In the genomic region with DNA sequence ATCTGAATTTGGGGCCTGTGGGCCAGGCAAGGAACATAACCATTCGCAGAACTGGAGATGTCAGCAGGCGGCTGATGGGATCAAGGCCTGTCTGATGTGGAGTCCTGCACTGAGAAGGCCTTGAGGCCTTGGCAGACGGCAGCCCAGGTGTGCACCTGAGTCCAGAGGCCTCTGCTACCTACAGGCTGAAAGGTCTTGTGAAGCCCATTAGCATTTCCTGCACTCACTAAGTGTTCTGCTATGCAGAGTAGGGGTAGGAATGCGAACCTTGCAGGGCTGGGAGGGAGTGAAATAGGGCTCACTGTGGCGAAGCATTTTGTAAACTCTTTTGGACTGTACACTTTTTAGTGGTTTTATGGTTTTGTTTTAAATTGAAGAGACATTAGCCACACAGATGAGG, we compare ENCODE assay signal across 11 cellular contexts. TPM values are rescaled to one million over a fixed set of nuclear protein-coding genes. Genes with fewer than 3 reads are reported as not detected.
DNase-seq lines count a peak whose midpoint lies in the region; ATAC-seq, FAIRE-seq and TF ChIP-seq lines count a peak whose summit lies in the region.
"Had no signal": no experiment of that assay in that cellular context is flagged by ENCODE, and none has a peak within 500 bp of the region (broad histone marks: within the 10 kb centered on the region; RNA-seq: fewer than 3 reads in every experiment).

No MANE protein-coding gene starts in this region.

- H3K4me1 ChIP-seq in endothelial cell of umbilical vein (ENCODE audit: control insufficient read depth, extremely low read depth, insufficient read depth, low read length) (peaks cover 41% of the 10 kb centered on the region), neutrophil (ENCODE audit: control insufficient read depth in 1 of 2, insufficient read depth in 1 of 2, low read depth in 1 of 2, low read length in 1 of 2) (peaks cover 94 to 95% of the 10 kb centered on the region in 2 experiments)

- BruUV-seq in endothelial cell of umbilical vein (replicated peaks; lab: Mats Ljungman, UMichigan) = no TSS peak

- H4K20me1 ChIP-seq in endothelial cell of umbilical vein (replicated peaks; ENCODE audit: control insufficient read depth, extremely low read depth, insufficient read depth, low read length) = no peaks in the 10 kb centered on the region

- H3K9me3 ChIP-seq in AG04450 (ENCODE audit: control insufficient read depth, insufficient read depth, low read length) (no peaks in the 10 kb centered on the region), endothelial cell of umbilical vein (replicated peaks; ENCODE audit: control insufficient read depth, insufficient read depth, low read length) (no peaks in the 10 kb centered on the region), neutrophil (no peaks in the 10 kb centered on the region)

- no peak overlapping the region for H3K9ac ChIP-seq in endothelial cell of umbilical vein (replicated peaks; ENCODE audit: extremely low read depth, insufficient read depth, low read length)

- H3K4me3 ChIP-seq in AG04450 (ENCODE audit: low read depth, low read length) (no peak overlapping the region), endothelial cell of umbilical vein (replicated peaks in 1 of 3; ENCODE audit: insufficient read depth in 1 of 3, low read depth in 1 of 3, low read length in 3 of 3) (no peak overlapping the region), neutrophil (ENCODE audit: low read depth in 1 of 2, low read length in 1 of 2) (no peak overlapping the region)

- intact Hi-C loops in endothelial cell of umbilical vein (cut with micrococcal nuclease) = loop anchor here (1.0 kb wide), 1 partner anchor 48 kb away; a partner anchor contains a TSS

- H2AFZ ChIP-seq in endothelial cell of umbilical vein (ENCODE audit: low read depth, low read length) = peak overlapping the region; percentile 31

- H3K4me2 ChIP-seq in endothelial cell of umbilical vein (ENCODE audit: insufficient read depth, low read length) = peak overlapping the region; percentile 69

- no peak for DNase-seq in AG04450 (ENCODE audit: low read depth, low spot score)
- DNase-seq in NCI-H226 = peak; percentile 35
- DNase-seq in endothelial cell of umbilical vein (ENCODE audit: low read depth, low spot score) = no peak
- DNase-seq in NCI-H82 treated with DMSO at 0.1 percent for 48 hours (lab: John Stamatoyannopoulos, UW; ENCODE audit: unreplicated experiment) = no peak
- DNase-seq in C1 segment of cervical spinal cord (lab: John Stamatoyannopoulos, UW) = no peak
- DNase-seq in activated CD4-positive, alpha-beta T cell treated with anti-CD3 and anti-CD28 coated beads, Interleukin-2, amount 10 ng/mL, durations not matched to agents 7 days and 5 days = no peak
- DNase-seq: effector memory CD4-positive, alpha-beta T cell; NCI-H748 treated with DMSO at 0.1 percent for 48 hours had no signal

- H3K27me3 ChIP-seq in AG04450 (ENCODE audit: control insufficient read depth, insufficient read depth, low read length) (no peaks in the 10 kb centered on the region), endothelial cell of umbilical vein (ENCODE audit: control insufficient read depth in 2 of 2, insufficient read depth in 2 of 2, low read length in 2 of 2) (no peaks in the 10 kb centered on the region), neutrophil (no peaks in the 10 kb centered on the region)

- no peak overlapping the region for H3K27ac Mint-ChIP-seq in activated CD4-positive, alpha-beta T cell treated with anti-CD3 and anti-CD28 coated beads, Interleukin-2, amount 10 ng/mL, durations not matched to agents 7 days and 5 days

- FAIRE-seq in endothelial cell of umbilical vein (lab: Jason Lieb, UNC) = no peak
- FAIRE-seq: islet of Langerhans had no signal

- H3K36me3 Mint-ChIP-seq in activated CD4-positive, alpha-beta T cell treated with anti-CD3 and anti-CD28 coated beads, Interleukin-2, amount 10 ng/mL, durations not matched to agents 7 days and 5 days (ENCODE audit: low read depth) = no peaks in the 10 kb centered on the region

- H3K36me3 ChIP-seq in endothelial cell of umbilical vein (ENCODE audit: control insufficient read depth in 2 of 2, extremely low read depth in 1 of 2, insufficient read depth in 2 of 2, low read length in 2 of 2) = no peaks in the 10 kb centered on the region
- H3K36me3 ChIP-seq in neutrophil = no peaks in the 10 kb centered on the region

- H3K27ac ChIP-seq in AG04450 (ENCODE audit: low read depth, low read length) (peak overlapping the region; percentile 88), endothelial cell of umbilical vein (ENCODE audit: insufficient read depth, low read depth, low read length) (peak overlapping the region; percentile 90), neutrophil (peak overlapping the region; percentile 89)

- ATAC-seq in HG03159 (IDR thresholded peaks at IDR 0.05; ENCODE audit: unreplicated experiment) = no peak

- CTCF ChIA-PET in AG04450 (lab: Charles Lee) = no interaction called here
- CTCF ChIA-PET in endothelial cell of umbilical vein (lab: Charles Lee) = interaction anchor here (0.9 to 6.0 kb wide), 5 partner anchors 11 to 131 kb away, joined by 3 to 29 read pairs (median 4); a partner anchor contains a TSS
- CTCF ChIA-PET in activated CD4-positive, alpha-beta T cell treated with anti-CD3 and anti-CD28 coated beads, Interleukin-2, amount 10 ng/mL, durations not matched to agents 7 days and 5 days (lab: Charles Lee) = interaction anchor here (1.1 kb wide), 1 partner anchor 8 kb away, joined by 3 read pairs; no protein-coding TSS in a partner anchor

- dilution Hi-C loops in endothelial cell of umbilical vein (cut with MboI; ENCODE audit: extremely low pct_ligation_motif_present, low sequenced_read_pairs) = no loop called here

- TF ChIP-seq POLR2A in endothelial cell of umbilical vein (IDR thresholded peaks at IDR 0.05; ENCODE audit: low read depth, low read length) = no peak

- H3K4me1 Mint-ChIP-seq in activated CD4-positive, alpha-beta T cell treated with anti-CD3 and anti-CD28 coated beads, Interleukin-2, amount 10 ng/mL, durations not matched to agents 7 days and 5 days = peaks cover 57% of the 10 kb centered on the region

- POLR2A ChIA-PET in AG04450 (lab: Yijun Ruan, JAX) (interaction anchor here (1.6 kb wide), 1 partner anchor 13 kb away, joined by 3 read pairs; no protein-coding TSS in a partner anchor), endothelial cell of umbilical vein (lab: Charles Lee) (no interaction called here)
- POLR2A ChIA-PET in activated CD4-positive, alpha-beta T cell treated with anti-CD3 and anti-CD28 coated beads, Interleukin-2, amount 10 ng/mL, durations not matched to agents 7 days and 5 days (lab: Charles Lee) = no interaction called here

- H3K79me2 ChIP-seq in endothelial cell of umbilical vein (ENCODE audit: control insufficient read depth, insufficient read depth, low read length) = no peaks in the 10 kb centered on the region

- H3K9me1 ChIP-seq in endothelial cell of umbilical vein (replicated peaks; ENCODE audit: control insufficient read depth, extremely low read depth, insufficient read depth, low read length) = no peaks in the 10 kb centered on the region

- H3K4me3 Mint-ChIP-seq in activated CD4-positive, alpha-beta T cell treated with anti-CD3 and anti-CD28 coated beads, Interleukin-2, amount 10 ng/mL, durations not matched to agents 7 days and 5 days = no peak overlapping the region

- H3K27me3 Mint-ChIP-seq in activated CD4-positive, alpha-beta T cell treated with anti-CD3 and anti-CD28 coated beads, Interleukin-2, amount 10 ng/mL, durations not matched to agents 7 days and 5 days = no peaks in the 10 kb centered on the region

- no peaks in the 10 kb centered on the region for H3K9me3 Mint-ChIP-seq in activated CD4-positive, alpha-beta T cell treated with anti-CD3 and anti-CD28 coated beads, Interleukin-2, amount 10 ng/mL, durations not matched to agents 7 days and 5 days

- TF ChIP-seq CTCF in AG04450 (IDR thresholded peaks at IDR 0.05; ENCODE audit: low read depth, low read length) (0 out of 2 replicates have a peak, but pooled peaks have one; percentile 3), endothelial cell of umbilical vein (IDR thresholded peaks at IDR 0.05; ENCODE audit: extremely low read depth in 1 of 2, insufficient read depth in 1 of 2, low read depth in 1 of 2, low read length in 2 of 2) (no peak), neutrophil (IDR thresholded peaks at IDR 0.05) (no peak)

TF ChIP-seq in endothelial cell of umbilical vein, 7 proteins besides CTCF, POLR2A, EP300 and RAD21:
- TF ChIP-seq MYC (IDR thresholded peaks at IDR 0.05; ENCODE audit: low read depth, low read length) (no peak), EZH2 (IDR thresholded peaks at IDR 0.05; ENCODE audit: borderline replicate concordance, low read depth, low read length, severe bottlenecking) (no peak), GATA2 (IDR thresholded peaks at IDR 0.05; ENCODE audit: insufficient read depth, insufficient read length, low read depth, low read length) (no peak), POLR2AphosphoS5 (IDR thresholded peaks at IDR 0.05; ENCODE audit: insufficient read depth, low read depth, low read length) (no peak), FOS (IDR thresholded peaks at IDR 0.05; ENCODE audit: borderline replicate concordance, insufficient read depth, low read length) (no peak), JUN (IDR thresholded peaks at IDR 0.05; ENCODE audit: borderline replicate concordance, insufficient read depth, insufficient read length, low read depth) (no peak)
- TF ChIP-seq, protein P1, sequence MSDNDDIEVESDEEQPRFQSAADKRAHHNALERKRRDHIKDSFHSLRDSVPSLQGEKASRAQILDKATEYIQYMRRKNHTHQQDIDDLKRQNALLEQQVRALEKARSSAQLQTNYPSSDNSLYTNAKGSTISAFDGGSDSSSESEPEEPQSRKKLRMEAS (IDR thresholded peaks at IDR 0.05; ENCODE audit: insufficient read depth, insufficient read length) = no peak
TF ChIP-seq in endothelial cell of umbilical vein: peak in this region for 0.

RNA-seq across cellular contexts. Expression of a gene that starts 48.3 kb away (rescaled TPM):
- 24.7 and 30.8 TPM in 2 replicates for polyA plus RNA-seq in AG04450 (2011; rRNA removed)
- 22.3 and 27.0 TPM in 2 replicates for polyA minus RNA-seq in AG04450 (2011; rRNA and poly(A)+ RNA removed)
- total RNA-seq in endothelial cell of umbilical vein = 9.0 and 11.7 TPM in 2 replicates
- polyA plus RNA-seq in endothelial cell of umbilical vein = 4.1 and 4.5 TPM in 2 replicates
- 3.8 and 4.3 TPM in 2 replicates for polyA plus RNA-seq in endothelial cell of umbilical vein (2011; cell fraction: cytosol; rRNA removed)
- 4.2 and 4.7 TPM in 2 replicates for polyA plus RNA-seq in endothelial cell of umbilical vein (2011; cell fraction: nucleus; rRNA removed)
- 14.3 and 15.7 TPM in 2 replicates for polyA plus RNA-seq in endothelial cell of umbilical vein (2012)
- 5.8 and 7.9 TPM in 2 replicates for polyA minus RNA-seq in endothelial cell of umbilical vein
- polyA minus RNA-seq in endothelial cell of umbilical vein (2011; cell fraction: cytosol; rRNA and poly(A)+ RNA removed) = 12.7 TPM
- 3.4 and 3.6 TPM in 2 replicates for polyA minus RNA-seq in endothelial cell of umbilical vein (2011; cell fraction: nucleus; rRNA and poly(A)+ RNA removed)
- total RNA-seq in activated CD4-positive, alpha-beta T cell treated with anti-CD3 and anti-CD28 coated beads, Interleukin-2, amount 10 ng/mL, durations not matched to agents 7 days and 5 days = 10 to 100 TPM; 13.5 to 15.0 TPM
